Comparison of ENCODE assay signal across 8 cellular contexts in genomic region chr11:48063424-48063978, GRCh38.
DNase-seq lines count a peak whose midpoint lies in the region; FAIRE-seq and TF ChIP-seq lines count a peak whose summit lies in the region.

No MANE protein-coding gene starts in this region.

- H3K4me3 ChIP-seq in HFF-Myc (replicated peaks; ENCODE audit: low read depth, low read length) (no peak overlapping the region), astrocyte (ENCODE audit: insufficient read depth, low read depth, low read length) (peak overlapping the region; percentile 35)

- H3K27ac ChIP-seq in astrocyte (ENCODE audit: low read depth, low read length) (peak overlapping the region; percentile 97), layer of hippocampus (ENCODE audit: low read depth, low read length) (peak overlapping the region; percentile 56)

- peak overlapping the region; percentile 89 for H3K9ac ChIP-seq in astrocyte (ENCODE audit: low read length)

- no peaks in the 10 kb centered on the region for H3K9me3 Mint-ChIP-seq in astrocyte (ENCODE audit: unreplicated experiment)

- H3K27me3 Mint-ChIP-seq in astrocyte (ENCODE audit: low read depth, unreplicated experiment): no peaks in the 10 kb centered on the region

- H3K4me2 ChIP-seq in astrocyte (ENCODE audit: low read length): peak overlapping the region; percentile 84

- no peaks in the 10 kb centered on the region for H3K27me3 ChIP-seq in astrocyte (ENCODE audit: insufficient read depth, low read length)
- no peaks in the 10 kb centered on the region for H3K27me3 ChIP-seq in layer of hippocampus (ENCODE audit: control insufficient read depth, insufficient read depth, low read length)

- H4K20me1 ChIP-seq in astrocyte (ENCODE audit: insufficient read depth, low read length): no peaks in the 10 kb centered on the region

- H3K36me3 Mint-ChIP-seq in astrocyte (ENCODE audit: low read depth, unreplicated experiment): peaks cover under 1% of the 10 kb centered on the region

- H3K4me3 Mint-ChIP-seq in astrocyte (ENCODE audit: unreplicated experiment): peak overlapping the region; percentile 35

- H3K27ac Mint-ChIP-seq in astrocyte (ENCODE audit: unreplicated experiment): peak overlapping the region; percentile 91

- peaks cover 44% of the 10 kb centered on the region for H3K79me2 ChIP-seq in astrocyte (ENCODE audit: insufficient read depth, low read length)

- H3K9me3 ChIP-seq in astrocyte (ENCODE audit: insufficient read depth, low read depth, low read length): no peaks in the 10 kb centered on the region

- peaks cover 42% of the 10 kb centered on the region for H3K4me1 ChIP-seq in astrocyte (ENCODE audit: insufficient read depth, low read length)

- no peaks in the 10 kb centered on the region for H3K36me3 ChIP-seq in astrocyte (ENCODE audit: insufficient read depth, low read length)

- DNase-seq in HFF-Myc (ENCODE audit: extremely low read depth, low read depth) (peak; percentile 78), astrocyte (ENCODE audit: low read depth) (peak; percentile 98), stromal cell of bone marrow (ENCODE audit: low read depth) (peak; percentile 92), GM20000 (ENCODE audit: low spot score) (no peak), mesenteric fat pad (ENCODE audit: low spot score) (no peak), middle frontal gyrus (ENCODE audit: extremely low spot score, low spot score) (no peak), NCI-H2081 treated with DMSO at 0.1 percent for 48 hours (lab: John Stamatoyannopoulos, UW) (no peak)

- H3K4me1 Mint-ChIP-seq in astrocyte (ENCODE audit: low read depth, unreplicated experiment): peaks cover 28% of the 10 kb centered on the region

- TF ChIP-seq CTCF in HFF-Myc (IDR thresholded peaks at IDR 0.05; ENCODE audit: low read depth, low read length, missing control alignments) (no peak), astrocyte (IDR thresholded peaks at IDR 0.05; ENCODE audit: insufficient read depth, low read depth, low read length) (no peak), GM20000 (IDR thresholded peaks at IDR 0.05; ENCODE audit: extremely low read depth, missing control alignments) (no peak)

- H2AFZ ChIP-seq in astrocyte (ENCODE audit: low read depth, low read length): no peak overlapping the region

- FAIRE-seq in astrocyte (lab: Jason Lieb, UNC): peak; percentile 74

Comparison
In these comparisons a context has a peak if more than half of its experiments do, and no peak if none do; other contexts are left out.
1. DNase-seq: peak in HFF-Myc (single experiment), astrocyte (single experiment) and stromal cell of bone marrow (single experiment); none in GM20000 (single experiment), mesenteric fat pad (single experiment), middle frontal gyrus (single experiment) and NCI-H2081 treated with DMSO at 0.1 percent for 48 hours (single experiment).